ENCODE assay signal across 1 cellular context in genomic region chr20:49705893-49706292, GRCh38.
TF ChIP-seq lines count a peak whose summit lies in the region.

No MANE protein-coding gene starts in this region.

TF ChIP-seq in GM12878, 131 proteins besides CTCF, POLR2A, EP300 and RAD21:
- peak; percentile 84 for TF ChIP-seq MLLT1 (IDR thresholded peaks at IDR 0.05)
